ENCODE assay signal across 13 cellular contexts in the genomic region with DNA sequence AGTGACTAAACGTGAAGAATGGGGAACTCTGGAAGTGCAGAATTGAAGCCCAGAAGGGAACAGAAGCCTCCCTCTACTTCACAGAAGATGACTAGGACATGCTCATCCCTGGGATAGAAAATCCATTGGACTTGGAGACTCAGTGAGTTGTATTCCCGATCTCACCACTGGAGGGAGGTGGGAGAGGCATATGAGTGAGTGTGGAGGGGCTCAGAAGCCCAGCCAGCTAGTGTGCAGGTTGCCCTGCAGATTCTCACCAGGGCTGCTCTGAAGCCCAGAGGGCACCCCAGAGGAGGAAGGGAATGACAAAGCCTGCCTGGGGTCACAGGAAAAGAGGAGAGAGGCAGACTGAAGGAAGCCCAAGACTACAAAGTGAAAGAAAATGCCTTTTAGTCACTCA. TPM values are rescaled to one million over a fixed set of nuclear protein-coding genes. Genes with fewer than 3 reads are reported as not detected.
A peak's percentile ranks its signal among the peaks of the same experiment; 100 is the strongest.
DNase-seq lines count a peak whose midpoint lies in the region; ATAC-seq and TF ChIP-seq lines count a peak whose summit lies in the region.
"Had no signal": no experiment of that assay in that cellular context is flagged by ENCODE, and none has a peak within 500 bp of the region (broad histone marks: within the 10 kb centered on the region; RNA-seq: fewer than 3 reads in every experiment).

No MANE protein-coding gene starts in this region.

- H3K14ac ChIP-seq in IMR-90 (replicated peaks; ENCODE audit: low read depth, low read length), result no peak overlapping the region

- H3K36me3 Mint-ChIP-seq in natural killer cell, result no peaks in the 10 kb centered on the region
- H3K36me3 Mint-ChIP-seq: activated naive CD8-positive, alpha-beta T cell treated with anti-CD3 and anti-CD28 coated beads, Interleukin-2, amount 10 ng/mL, durations not matched to agents 7 days and 5 days; memory B cell had no signal

- H3K9ac ChIP-seq in IMR-90 (ENCODE audit: low read depth, low read length), result no peak overlapping the region

- no peak overlapping the region for H2BK20ac ChIP-seq in IMR-90 (ENCODE audit: low read depth, low read length)

- TF ChIP-seq CTCF in IMR-90 (conservative IDR thresholded peaks at IDR 0.05; ENCODE audit: low read depth, low read length) (0 out of 2 replicates have a peak, but pooled peaks have one; percentile 7), right lobe of liver (IDR thresholded peaks at IDR 0.05) (peak in 1 of 4 donors; percentile 19), natural killer cell (IDR thresholded peaks at IDR 0.05) (no peak)

- H3K36me3 ChIP-seq in IMR-90 (ENCODE audit: control insufficient read depth, insufficient read depth, low read length), result no peaks in the 10 kb centered on the region
- no peaks in the 10 kb centered on the region for H3K36me3 ChIP-seq in right lobe of liver

- POLR2A ChIA-PET in IMR-90 (lab: Charles Lee; ENCODE audit: unreplicated experiment), result no interaction called here

- H2BK120ac ChIP-seq in IMR-90 (ENCODE audit: low read depth, low read length), result no peak overlapping the region

- no peak overlapping the region for H2AK5ac ChIP-seq in IMR-90 (ENCODE audit: low read depth, low read length)

- H3K9me1 ChIP-seq in IMR-90 (ENCODE audit: insufficient read depth, low read length), result no peaks in the 10 kb centered on the region

- peaks cover 32 to 37% of the 10 kb centered on the region in 2 donors for H3K4me1 Mint-ChIP-seq in natural killer cell

- TF ChIP-seq RAD21 in IMR-90 (IDR thresholded peaks at IDR 0.05; ENCODE audit: low read length), result no peak

- BruUV-seq in IMR-90 (replicated peaks; lab: Mats Ljungman, UMichigan), result no TSS peak

- H4K20me1 ChIP-seq in IMR-90 (ENCODE audit: insufficient read depth, low read length), result no peaks in the 10 kb centered on the region; the same call in 1 of the 2 replicates

- H3K4me2 ChIP-seq in IMR-90 (ENCODE audit: low read depth, low read length), result no peak overlapping the region

- H3K27me3 Mint-ChIP-seq in natural killer cell (ENCODE audit: low read depth in 2 of 2), result peaks cover 78 to 82% of the 10 kb centered on the region in 2 donors

- intact Hi-C loops in IMR-90 (cut with micrococcal nuclease), result no loop called here
- intact Hi-C loops in right lobe of liver (cut with DNase I), result no loop called here
- intact Hi-C loops in natural killer cell (cut with micrococcal nuclease), result no loop called here

- H2AK9ac ChIP-seq in IMR-90 (replicated peaks; ENCODE audit: low read depth, low read length, poor library complexity), result no peak overlapping the region

- no peak overlapping the region for H4K8ac ChIP-seq in IMR-90 (ENCODE audit: low read depth in 2 of 2, low read length in 2 of 2)

- H2BK15ac ChIP-seq in IMR-90 (ENCODE audit: low read depth, low read length), result no peak overlapping the region

- DNase-seq in DMS114 treated with DMSO at 0.1 percent for 48 hours (lab: John Stamatoyannopoulos, UW; ENCODE audit: unreplicated experiment), result peak; percentile 16
- DNase-seq in IMR-90, result peak; percentile 8
- peak; percentile 26 for DNase-seq in cerebellar cortex (ENCODE audit: low spot score)
- DNase-seq in right lobe of liver, result no peak
- no peak for DNase-seq in NCI-H128 (lab: John Stamatoyannopoulos, UW; ENCODE audit: unreplicated experiment)
- no peak for DNase-seq in natural killer cell
- DNase-seq in AG08396 (ENCODE audit: low spot score), result no peak
- DNase-seq: activated CD4-positive, alpha-beta T cell treated with anti-CD3 and anti-CD28 coated beads, Interleukin-2, amount 50 U/mL, for 4 hours; activated naive CD8-positive, alpha-beta T cell treated with anti-CD3 and anti-CD28 coated beads, Interleukin-2, amount 10 ng/mL, durations not matched to agents 7 days and 5 days; NCI-H2171 treated with DMSO at 0.1 percent for 48 hours had no signal

- peaks cover 4% of the 10 kb centered on the region for H3K4me1 ChIP-seq in IMR-90 (ENCODE audit: control insufficient read depth, insufficient read depth, low read length)
- peaks cover 0 to 3% (median 0%) of the 10 kb centered on the region in 4 donors for H3K4me1 ChIP-seq in right lobe of liver

- H2AFZ ChIP-seq in IMR-90 (replicated peaks; ENCODE audit: low read length, poor library complexity), result no peak overlapping the region

- CTCF ChIA-PET in IMR-90 (lab: Yijun Ruan, JAX), result no interaction called here

- no peaks in the 10 kb centered on the region for H3K9me3 ChIP-seq in IMR-90 (ENCODE audit: control insufficient read depth, insufficient read depth, low read length)
- H3K9me3 ChIP-seq in right lobe of liver, result no peaks in the 10 kb centered on the region

- no peak overlapping the region for H3K4me3 Mint-ChIP-seq in natural killer cell
- H3K4me3 Mint-ChIP-seq: activated naive CD8-positive, alpha-beta T cell treated with anti-CD3 and anti-CD28 coated beads, Interleukin-2, amount 10 ng/mL, durations not matched to agents 7 days and 5 days; memory B cell had no signal

- TF ChIP-seq POLR2A in IMR-90 (IDR thresholded peaks at IDR 0.05; ENCODE audit: low read depth, low read length) (no peak), right lobe of liver (IDR thresholded peaks at IDR 0.05) (no peak)

- H3K23ac ChIP-seq in IMR-90 (ENCODE audit: low read depth, low read length), result no peak overlapping the region

- dilution Hi-C loops in IMR-90 (cut with HindIII; ENCODE audit: low sequenced_read_pairs, unreplicated experiment), result no loop called here

- H3K4me3 ChIP-seq in IMR-90 (ENCODE audit: insufficient read depth, low read depth, low read length) (no peak overlapping the region), right lobe of liver (no peak overlapping the region)

- H3K27ac ChIP-seq in IMR-90 (ENCODE audit: insufficient read depth, low read length) (no peak overlapping the region), right lobe of liver (no peak overlapping the region)

- H2BK5ac ChIP-seq in IMR-90 (ENCODE audit: low read depth, low read length, poor library complexity, severe bottlenecking), result no peak overlapping the region

- no peak overlapping the region for H4K91ac ChIP-seq in IMR-90 (ENCODE audit: insufficient read depth, low read depth, low read length)

- in situ Hi-C loops in IMR-90 (cut with MboI; ENCODE audit: low sequenced_read_pairs), result no loop called here

- no peaks in the 10 kb centered on the region for H3K79me1 ChIP-seq in IMR-90 (ENCODE audit: low read depth in 1 of 2, low read length in 2 of 2)

- ATAC-seq in IMR-90 (ENCODE audit: low read depth), result no peak
- peak in 3 of 4 donors; percentile 44 to 45 (median 44) for ATAC-seq in right lobe of liver
- ATAC-seq in HG02623 (IDR thresholded peaks at IDR 0.05; ENCODE audit: unreplicated experiment), result no peak
- no peak for ATAC-seq in natural killer cell
- ATAC-seq: esophagus mucosa had no signal

- WGBS in IMR-90 (ENCODE audit: extremely low coverage in 2 of 2, insufficient read length in 1 of 2), 2 experiments, result no CpG with 5 or more reads among the region's 2 CpGs
- WGBS in right lobe of liver (ENCODE audit: insufficient coverage, low coverage, low lambda C conversion rate, missing lambda C conversion rate), result 0% methylated on average over 2 of the region's 2 CpGs

- no peak overlapping the region for H3K56ac ChIP-seq in IMR-90 (ENCODE audit: extremely low read depth, insufficient read depth, low read length)

- H4K5ac ChIP-seq in IMR-90 (ENCODE audit: low read depth, low read length), result no peak overlapping the region

- H3K18ac ChIP-seq in IMR-90 (ENCODE audit: low read depth, low read length), result no peak overlapping the region

- no peak overlapping the region for H3K27ac Mint-ChIP-seq in natural killer cell
- H3K27ac Mint-ChIP-seq: activated naive CD8-positive, alpha-beta T cell treated with anti-CD3 and anti-CD28 coated beads, Interleukin-2, amount 10 ng/mL, durations not matched to agents 7 days and 5 days; memory B cell had no signal

- no peaks in the 10 kb centered on the region for H3K9me3 Mint-ChIP-seq in natural killer cell
- H3K9me3 Mint-ChIP-seq: activated naive CD8-positive, alpha-beta T cell treated with anti-CD3 and anti-CD28 coated beads, Interleukin-2, amount 10 ng/mL, durations not matched to agents 7 days and 5 days; memory B cell had no signal

- H3K27me3 ChIP-seq in IMR-90 (ENCODE audit: control insufficient read depth, insufficient read depth, low read length), result peaks cover 77% of the 10 kb centered on the region
- peaks cover 0 to 12% of the 10 kb centered on the region in 2 donors for H3K27me3 ChIP-seq in right lobe of liver

- no peak overlapping the region for H3K4ac ChIP-seq in IMR-90 (ENCODE audit: low read depth, low read length)

TF ChIP-seq in IMR-90, 13 proteins besides CTCF, POLR2A, EP300 and RAD21 (continues in another document):
- TF ChIP-seq, protein P1, sequence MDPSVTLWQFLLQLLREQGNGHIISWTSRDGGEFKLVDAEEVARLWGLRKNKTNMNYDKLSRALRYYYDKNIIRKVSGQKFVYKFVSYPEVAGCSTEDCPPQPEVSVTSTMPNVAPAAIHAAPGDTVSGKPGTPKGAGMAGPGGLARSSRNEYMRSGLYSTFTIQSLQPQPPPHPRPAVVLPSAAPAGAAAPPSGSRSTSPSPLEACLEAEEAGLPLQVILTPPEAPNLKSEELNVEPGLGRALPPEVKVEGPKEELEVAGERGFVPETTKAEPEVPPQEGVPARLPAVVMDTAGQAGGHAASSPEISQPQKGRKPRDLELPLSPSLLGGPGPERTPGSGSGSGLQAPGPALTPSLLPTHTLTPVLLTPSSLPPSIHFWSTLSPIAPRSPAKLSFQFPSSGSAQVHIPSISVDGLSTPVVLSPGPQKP (IDR thresholded peaks at IDR 0.05; ENCODE audit: borderline replicate concordance, low read depth, low read length), result no peak
- TF ChIP-seq NFE2L2 (IDR thresholded peaks at IDR 0.05; ENCODE audit: low read depth, low read length) (no peak), MAZ (IDR thresholded peaks at IDR 0.05; ENCODE audit: borderline replicate concordance, low read depth, low read length) (no peak), RFX5 (IDR thresholded peaks at IDR 0.05; ENCODE audit: low read depth, low read length) (no peak), MAFK (IDR thresholded peaks at IDR 0.05; ENCODE audit: low read depth, low read length) (no peak), CEBPB (IDR thresholded peaks at IDR 0.05; ENCODE audit: low read depth, low read length) (no peak), MXI1 (IDR thresholded peaks at IDR 0.05; ENCODE audit: borderline replicate concordance, low read depth, low read length) (no peak), BHLHE40 (IDR thresholded peaks at IDR 0.05; ENCODE audit: low read depth, low read length) (no peak), SMC3 (IDR thresholded peaks at IDR 0.05; ENCODE audit: low read depth, low read length) (no peak), FOS (IDR thresholded peaks at IDR 0.05; ENCODE audit: low read depth, low read length) (no peak)

RNA-seq across cellular contexts. Expression of a gene that starts 42.1 kb away (rescaled TPM):
- total RNA-seq in IMR-90 (2012; rRNA removed) (84.8 and 85.8 TPM in 2 replicates), right lobe of liver (100 to 1,000 TPM; 116 to 257 (median 183) TPM), natural killer cell (1,000 to 10,000 TPM; 1,807 to 2,048 (median 1,904) TPM)
- 83.6 and 91.4 TPM in 2 replicates for polyA plus RNA-seq in IMR-90 (2012; rRNA removed)
- polyA plus RNA-seq in IMR-90 (2012; cell fraction: cytosol; rRNA removed), result 104 and 106 TPM in 2 replicates
- 84.7 and 103 TPM in 2 replicates for polyA plus RNA-seq in IMR-90 (2012; cell fraction: nucleus; rRNA removed; ENCODE audit: low replicate concordance)

Comparison
In these comparisons a context has a peak if more than half of its experiments do, and no peak if none do; other contexts are left out.
1. DNase-seq: peak in DMS114 treated with DMSO at 0.1 percent for 48 hours (single experiment), IMR-90 (single experiment) and cerebellar cortex (single experiment); none in right lobe of liver (0 of 3), NCI-H128 (single experiment), natural killer cell (single experiment) and AG08396 (single experiment).
2. ATAC-seq: peak in right lobe of liver (3 of 4); none in IMR-90 (single experiment), HG02623 (single experiment) and natural killer cell (0 of 3).
3. RNA of a gene that starts 42.1 kb away (total RNA-seq): 1,807 to 2,048 TPM in natural killer cell; 116 to 257 TPM in right lobe of liver and 84.8 to 85.8 TPM in IMR-90; every median in the first group is over 4 times any median in the second.